ENCODE assay signal across 27 cellular contexts in the genomic region with DNA sequence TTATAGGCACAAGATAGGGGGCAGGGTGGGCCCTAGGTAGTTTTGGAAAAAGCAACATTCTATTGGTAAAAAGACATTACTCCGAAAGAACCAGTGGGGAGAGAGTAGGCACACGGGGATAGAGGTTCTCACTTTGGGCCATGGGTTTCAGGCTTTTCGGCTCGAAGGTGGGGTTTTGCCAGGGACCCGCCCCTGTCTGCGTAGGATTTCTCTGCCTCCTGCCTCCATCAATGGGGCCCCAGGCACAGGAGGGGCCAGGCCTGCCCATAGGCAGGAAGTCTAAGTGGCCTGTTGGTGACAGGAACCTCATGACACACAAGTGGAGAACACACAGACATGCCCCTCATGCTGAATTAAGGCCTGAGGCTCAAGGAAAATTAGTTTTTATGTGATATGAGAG.
"Had no signal": no experiment of that assay in that cellular context is flagged by ENCODE, and none has a peak within 500 bp of the region (broad histone marks: within the 10 kb centered on the region; RNA-seq: fewer than 3 reads in every experiment).

No MANE protein-coding gene starts in this region.

- DNase-seq: activated B cell treated with CpG ODN at 0.5 μM for 24 hours; activated CD4-positive, alpha-beta memory T cell treated with anti-CD3 and anti-CD28 coated beads for 36 hours; activated CD4-positive, alpha-beta T cell treated with anti-CD3 and anti-CD28 coated beads for 4 hours; activated CD4-positive, alpha-beta T cell treated with anti-CD3 and anti-CD28 coated beads, Interleukin-2, amount 50 U/mL, for 1 hour; activated CD4-positive, CD25-positive, alpha-beta regulatory T cell treated with anti-CD3 and anti-CD28 coated beads, Interleukin-2, amount 50 U/mL, for 72 hours; activated CD8-positive, alpha-beta memory T cell treated with anti-CD3 and anti-CD28 coated beads, Interleukin-2, amount 50 U/mL, for 4 hours; activated naive CD4-positive, alpha-beta T cell treated with anti-CD3 and anti-CD28 coated beads, Interleukin-2, amount 10 ng/mL, durations not matched to agents 7 days and 5 days; cerebellar nuclear complex; IMR-90; NCI-H1105; NCI-H1417 treated with DMSO at 0.1 percent for 48 hours; NCI-H187 treated with DMSO at 0.1 percent for 48 hours; NCI-H2081; NCI-H2171 treated with DMSO at 0.1 percent for 48 hours; NCI-H345; NCI-H524 treated with DMSO at 0.1 percent for 48 hours; NK-92 treated with Interleukin-12 subunit alpha and Interleukin-12 subunit beta, amount 100 ng/mL, for 24 hours; PC-3; SIG-M5; SW 1271; T-helper 1 cell; T-helper 2 cell; T-helper 9 cell had no signal

- H3K27ac ChIP-seq: ascending aorta, breast epithelium, VCaP had no signal

- H3K4me1 ChIP-seq: ascending aorta, breast epithelium had no signal

- H3K27me3 ChIP-seq: ascending aorta, breast epithelium had no signal

- H3K9me3 ChIP-seq: ascending aorta, breast epithelium had no signal

- H3K4me3 ChIP-seq: ascending aorta, breast epithelium, K562 had no signal

- ATAC-seq: K562, PC-3 had no signal
